In the genomic region with DNA sequence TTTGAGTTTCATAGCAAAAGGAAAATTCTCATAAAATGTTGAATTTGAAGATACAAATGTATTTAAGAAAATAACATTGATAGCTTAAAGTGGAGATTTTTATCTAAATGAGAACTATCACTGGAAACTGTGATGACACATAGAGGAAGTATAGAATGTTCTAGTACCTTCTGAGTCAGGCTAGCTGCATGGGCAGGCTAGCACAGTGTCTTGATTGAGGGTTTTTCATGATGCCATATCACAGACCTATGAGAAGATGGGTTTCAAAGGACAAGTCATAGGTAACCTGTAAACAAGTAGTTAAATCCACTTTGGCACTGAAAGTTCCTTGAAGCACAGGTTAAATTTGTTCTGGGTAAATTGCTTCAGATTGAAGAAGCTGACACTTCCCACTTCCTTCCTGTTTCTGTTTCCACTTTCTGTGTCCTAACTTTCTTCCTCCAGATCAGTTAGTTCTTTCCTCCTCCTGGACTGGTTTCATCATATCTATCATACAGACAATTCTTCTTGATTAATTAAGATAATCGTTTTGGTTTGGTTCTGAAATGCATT, we compare ENCODE assay signal across 19 cellular contexts. TPM values are rescaled to one million over a fixed set of nuclear protein-coding genes. Genes with fewer than 3 reads are reported as not detected.
A peak's percentile ranks its signal among the peaks of the same experiment; 100 is the strongest.
DNase-seq lines count a peak whose midpoint lies in the region; ATAC-seq and TF ChIP-seq lines count a peak whose summit lies in the region.
"Had no signal": no experiment of that assay in that cellular context is flagged by ENCODE, and none has a peak within 500 bp of the region (broad histone marks: within the 10 kb centered on the region; RNA-seq: fewer than 3 reads in every experiment).

No MANE protein-coding gene starts in this region.

- H3K79me2 ChIP-seq in GM23248 (ENCODE audit: insufficient read depth): no peaks in the 10 kb centered on the region

- H3K4me1 ChIP-seq in GM23248 (ENCODE audit: insufficient read depth): peaks cover 3% of the 10 kb centered on the region; the same call in 1 of the 2 replicates

- no peak overlapping the region for H2AFZ ChIP-seq in GM23248

- 0 out of 2 replicates have a peak, but pooled peaks cover 3% of the 10 kb centered on the region for H3F3A ChIP-seq in GM23248 (ENCODE audit: insufficient read depth)

- no peak for ATAC-seq in HG03139 (IDR thresholded peaks at IDR 0.05; ENCODE audit: unreplicated experiment)
- ATAC-seq: left lung, Panc1 had no signal

- TF ChIP-seq CTCF in fibroblast of mammary gland (conservative IDR thresholded peaks at IDR 0.05; ENCODE audit: control insufficient read depth, insufficient read depth, low read depth, low read length): no peak

- no peak overlapping the region for H3K9ac ChIP-seq in GM23248

- DNase-seq in Ammon's horn (ENCODE audit: low spot score) (peak; percentile 36), GM23248 (peak; percentile 22), SIG-M5 treated with dmso at 0.1 percent for 504 hours (lab: John Stamatoyannopoulos, UW; ENCODE audit: unreplicated experiment) (peak; percentile 24), fibroblast of mammary gland (ENCODE audit: low read depth) (peak; percentile 15), GM19240 (ENCODE audit: insufficient read length, low spot score) (no peak), cerebellar nuclear complex (lab: John Stamatoyannopoulos, UW) (no peak), cardiac septum (ENCODE audit: low spot score) (no peak)
- DNase-seq: anterior cingulate cortex; foreskin melanocyte; left lung; MM.1S; NCI-H2029 treated with DMSO at 0.1 percent for 48 hours; NCI-H524 treated with DMSO at 0.1 percent for 48 hours; small intestine; stimulated activated CD4-positive, alpha-beta T cell treated with anti-CD3 and anti-CD28 coated beads, Interleukin-4, amount 100 ng/mL, for 24 hours; WERI-Rb-1 had no signal

- no peaks in the 10 kb centered on the region for H4K20me1 ChIP-seq in GM23248 (ENCODE audit: insufficient read depth)

- H3K27me3 ChIP-seq in GM23248 (replicated peaks; ENCODE audit: insufficient read depth): no peaks in the 10 kb centered on the region
- H3K27me3 ChIP-seq: left lung had no signal

- 7 to 12% methylated on average over 1 of the region's 1 CpG for WGBS in GM23248 (ENCODE audit: low coverage in 1 of 2, low lambda C conversion rate in 2 of 2, missing lambda C conversion rate in 2 of 2), 2 experiments

- H3K4me3 ChIP-seq in GM23248 (no peak overlapping the region), fibroblast of mammary gland (ENCODE audit: control insufficient read depth, low read depth, low read length) (no peak overlapping the region)
- H3K4me3 ChIP-seq: left lung, thoracic aorta had no signal

- H3K27ac ChIP-seq in GM23248: no peak overlapping the region
- H3K27ac ChIP-seq: thoracic aorta, WERI-Rb-1 had no signal

- no peaks in the 10 kb centered on the region for H3K36me3 ChIP-seq in GM23248 (ENCODE audit: low read depth)
- H3K36me3 ChIP-seq: left lung, thoracic aorta, WERI-Rb-1 had no signal

- H3K9me2 ChIP-seq in GM23248 (ENCODE audit: insufficient read depth): no peaks in the 10 kb centered on the region

- in situ Hi-C loops in GM23248 (cut with MboI): loop anchor here (25.0 kb wide), 1 partner anchor 459 kb away; no protein-coding TSS in a partner anchor

- no peak overlapping the region for H3K4me2 ChIP-seq in GM23248 (ENCODE audit: unreplicated experiment)

- intact Hi-C loops in cardiac septum (cut with DNase I): no loop called here

- H3K9me3 ChIP-seq in GM23248 (ENCODE audit: low read depth): no peaks in the 10 kb centered on the region
- H3K9me3 ChIP-seq: left lung, thoracic aorta had no signal

RNA-seq across cellular contexts. Expression of a gene that starts 48.2 kb away (rescaled TPM):
- total RNA-seq in GM23248 (2014; rRNA removed; shearing (Covaris generic)): 18.7 and 20.4 TPM in 2 replicates
- polyA plus RNA-seq in GM23248 (2016; fragmentation: Nextera tagmentation; extraction: Ambion mirVana): 14.6 and 16.7 TPM in 2 replicates
- total RNA-seq in cardiac septum: 9.5 TPM

Comparison
In these comparisons a context has a peak if more than half of its experiments do, and no peak if none do; other contexts are left out.
1. DNase-seq: peak in Ammon's horn (single experiment), GM23248 (single experiment), SIG-M5 treated with dmso at 0.1 percent for 504 hours (single experiment) and fibroblast of mammary gland (single experiment); none in GM19240 (single experiment), cerebellar nuclear complex (0 of 2) and cardiac septum (single experiment).